In genomic region chr6:122726649-122727048, GRCh38 we compare ENCODE assay signal across 8 cellular contexts. TPM values are rescaled to one million over a fixed set of nuclear protein-coding genes. Genes with fewer than 3 reads are reported as not detected.
DNase-seq lines count a peak whose midpoint lies in the region; ATAC-seq, FAIRE-seq and TF ChIP-seq lines count a peak whose summit lies in the region.

No MANE protein-coding gene starts in this region.

- no peak for TF ChIP-seq POLR2A in HCT116 (IDR thresholded peaks at IDR 0.05; ENCODE audit: borderline replicate concordance, extremely low read depth, insufficient read depth, insufficient read length)
- TF ChIP-seq POLR2A in H54 (IDR thresholded peaks at IDR 0.05; ENCODE audit: low read depth, low read length) = no peak

- peak; percentile 60 to 73 (median 67) for TF ChIP-seq CTCF in HCT116 (IDR thresholded peaks at IDR 0.05 in 2 of 3, conservative IDR thresholded peaks at IDR 0.05 in 1 of 3; ENCODE audit: borderline replicate concordance in 1 of 3, insufficient read depth in 1 of 3, low read depth in 2 of 3, low read length in 2 of 3)
- TF ChIP-seq CTCF in keratinocyte (optimal IDR thresholded peaks at IDR 0.05 in 1 of 3, IDR thresholded peaks at IDR 0.05 in 1 of 3, conservative IDR thresholded peaks at IDR 0.05 in 1 of 3; ENCODE audit: extremely low read depth in 1 of 3, insufficient read depth in 2 of 3, low read length in 3 of 3) = peak; percentile 55 to 67 (median 65)

- H4K20me1 ChIP-seq in HCT116 (ENCODE audit: insufficient read depth) (no peaks in the 10 kb centered on the region), keratinocyte (ENCODE audit: control insufficient read depth, extremely low read depth, insufficient read depth, low read length) (no peaks in the 10 kb centered on the region)

- no peak overlapping the region for H3K27ac ChIP-seq in HCT116 (ENCODE audit: low read depth, low read length)
- no peak overlapping the region for H3K27ac ChIP-seq in keratinocyte (ENCODE audit: control insufficient read depth, insufficient read depth, low read length)

- intact Hi-C loops in HCT116 (cut with micrococcal nuclease) = loop anchor here (1.0 to 10.0 kb wide), 4 partner anchors 116 to 249 kb away; partner anchors contain the start of gene PKIB

- no peak for FAIRE-seq in keratinocyte (lab: Jason Lieb, UNC)
- FAIRE-seq in H54 (lab: Jason Lieb, UNC) = no peak

- ATAC-seq in HCT116 = peak; percentile 84

- in situ Hi-C loops in SK-MEL-5 (cut with HindIII; ENCODE audit: low pct_unique_long_range_greater_than_20kb, low sequenced_read_pairs) = no loop called here

- H3K4me2 ChIP-seq in HCT116 (ENCODE audit: low read length) = no peak overlapping the region
- no peak overlapping the region for H3K4me2 ChIP-seq in keratinocyte (ENCODE audit: control insufficient read depth, extremely low read depth, insufficient read depth, low read depth, low read length)

- H3K36me3 ChIP-seq in HCT116 (ENCODE audit: control insufficient read depth in 1 of 2, insufficient read depth in 2 of 2, low read length in 2 of 2) (no peaks in the 10 kb centered on the region), keratinocyte (ENCODE audit: control insufficient read depth in 2 of 2, extremely low read depth in 1 of 2, insufficient read depth in 2 of 2, low read length in 2 of 2) (no peaks in the 10 kb centered on the region)

- dilution Hi-C loops in keratinocyte (cut with MboI; ENCODE audit: extremely low pct_ligation_motif_present, low sequenced_read_pairs) = no loop called here

- POLR2A ChIA-PET in HCT116 (lab: Charles Lee) = no interaction called here

- H3K4me1 ChIP-seq in HCT116 (ENCODE audit: control insufficient read depth in 1 of 2, insufficient read depth in 2 of 2, low read length in 2 of 2) = no peaks in the 10 kb centered on the region
- no peaks in the 10 kb centered on the region for H3K4me1 ChIP-seq in keratinocyte (ENCODE audit: control insufficient read depth, extremely low read depth, insufficient read depth, low read length)

- TF ChIP-seq RAD21 in HCT116 (IDR thresholded peaks at IDR 0.05; ENCODE audit: low read depth) = peak; percentile 61

- RAD21 ChIA-PET in HCT116 (lab: Charles Lee; ENCODE audit: low non-redundant PET in 1 of 2, low total read pairs in 2 of 2, uncharacterized antibody in 2 of 2, unreplicated experiment in 2 of 2) = interaction anchor here in 1 of 2 experiments (1.7 kb wide), 1 partner anchor 112 kb away, joined by 5 read pairs; no protein-coding TSS in a partner anchor

- no peaks in the 10 kb centered on the region for H3K9me1 ChIP-seq in keratinocyte (ENCODE audit: control insufficient read depth, extremely low read depth, insufficient read depth, low read length)

- H3K79me2 ChIP-seq in HCT116 (ENCODE audit: insufficient read depth, low read length) (no peaks in the 10 kb centered on the region), keratinocyte (ENCODE audit: control insufficient read depth, insufficient read depth, low read length) (no peaks in the 10 kb centered on the region)

- H2AFZ ChIP-seq in HCT116 (ENCODE audit: low read depth, low read length, poor library complexity, severe bottlenecking) (no peak overlapping the region), keratinocyte (ENCODE audit: control insufficient read depth, low read length) (no peak overlapping the region)

- H3K27me3 ChIP-seq in HCT116 (ENCODE audit: insufficient read depth, low read length) (no peaks in the 10 kb centered on the region), keratinocyte (ENCODE audit: control insufficient read depth, extremely low read depth, insufficient read depth, low read length) (no peaks in the 10 kb centered on the region)

- CTCF ChIA-PET in HCT116 (lab: Charles Lee) = interaction anchor here (0.9 to 3.9 kb wide), 8 partner anchors 10 to 235 kb away, joined by 3 to 33 read pairs (median 7); partner anchors contain the start of gene PKIB

- H3K9me3 ChIP-seq in HCT116 (ENCODE audit: control insufficient read depth in 1 of 2, insufficient read depth in 1 of 2, low read depth in 1 of 2, low read length in 2 of 2) (no peaks in the 10 kb centered on the region), keratinocyte (ENCODE audit: control insufficient read depth, low read depth, low read length) (no peaks in the 10 kb centered on the region)

- H3K9ac ChIP-seq in HCT116 (ENCODE audit: low read length) = no peak overlapping the region
- H3K9ac ChIP-seq in keratinocyte (ENCODE audit: control insufficient read depth, extremely low read depth, insufficient read depth, low read length) = no peak overlapping the region

- no TSS peak for BruUV-seq in HCT116 (replicated peaks; lab: Mats Ljungman, UMichigan)

- DNase-seq in COR-L47 (lab: John Stamatoyannopoulos, UW) (peak; percentile 16), HCT116 (ENCODE audit: low read depth, low spot score) (no peak), SK-MEL-5 (ENCODE audit: low read depth, low spot score) (peak; percentile 51), keratinocyte (ENCODE audit: low read depth, low spot score) (no peak), H54 (ENCODE audit: insufficient read length, low spot score) (no peak), NCI-H1694 (lab: John Stamatoyannopoulos, UW) (no peak), germinal center (ENCODE audit: low spot score) (no peak)
- no peak for DNase-seq in stimulated activated CD4-positive, alpha-beta T cell treated with anti-CD3 and anti-CD28 coated beads, Interleukin-4, amount 100 ng/mL, for 4 hours

- no peaks in the 10 kb centered on the region for H3K9me2 ChIP-seq in HCT116 (ENCODE audit: insufficient read depth)

- H3K4me3 ChIP-seq in HCT116 (replicated peaks in 1 of 2; ENCODE audit: low read depth in 1 of 2, low read length in 2 of 2) (no peak overlapping the region), keratinocyte (ENCODE audit: control insufficient read depth in 2 of 3, extremely low read depth in 1 of 3, insufficient read depth in 2 of 3, low read depth in 1 of 3, low read length in 3 of 3) (no peak overlapping the region)

TF ChIP-seq in HCT116, 20 proteins besides CTCF, POLR2A, EP300 and RAD21:
- TF ChIP-seq YY1 (IDR thresholded peaks at IDR 0.05; ENCODE audit: extremely low read depth, insufficient replicate concordance, low read depth, low read length) = peak; percentile 11
- no peak for TF ChIP-seq SIN3A (IDR thresholded peaks at IDR 0.05; ENCODE audit: low read depth)

RNA-seq across cellular contexts. Expression of gene FABP7, which starts 52.9 kb away (rescaled TPM):
- not detected for total RNA-seq in HCT116 (2021; ENCODE audit: unreplicated experiment)
- polyA plus RNA-seq in HCT116 (2012) = not detected in 2 replicates
- 200 and 202 TPM in 2 replicates for total RNA-seq in SK-MEL-5 (2014; rRNA removed; shearing (Covaris generic))
- polyA plus RNA-seq in SK-MEL-5 (2015; cell fraction: cytosol; rRNA removed) = 93.4 and 122 TPM in 2 replicates
- 37.6 and 41.9 TPM in 2 replicates for polyA plus RNA-seq in SK-MEL-5 (2015; cell fraction: nucleus; rRNA removed)
- polyA plus RNA-seq in keratinocyte = not detected in 3 replicates
- not detected for polyA plus RNA-seq in keratinocyte (2011; ENCODE audit: low read depth)
- polyA plus RNA-seq in keratinocyte (2011; cell fraction: cytosol; rRNA removed) = not detected in 2 replicates
- polyA plus RNA-seq in keratinocyte (2011; cell fraction: nucleus; rRNA removed) = not detected in 2 replicates
- polyA plus RNA-seq in keratinocyte (2012; ENCODE audit: low replicate concordance) = not detected in 2 replicates
- polyA minus RNA-seq in keratinocyte = not detected in 3 replicates
- polyA minus RNA-seq in keratinocyte (2011; cell fraction: cytosol; rRNA and poly(A)+ RNA removed) = not detected
- polyA minus RNA-seq in keratinocyte (2011; cell fraction: nucleus; rRNA and poly(A)+ RNA removed) = not detected in 2 replicates

Comparison
In these comparisons a context has a peak if more than half of its experiments do, and no peak if none do; other contexts are left out.
1. DNase-seq: peak in COR-L47 (single experiment) and SK-MEL-5 (single experiment); none in HCT116 (single experiment), keratinocyte (single experiment), H54 (single experiment), stimulated activated CD4-positive, alpha-beta T cell treated with anti-CD3 and anti-CD28 coated beads, Interleukin-4, amount 100 ng/mL, for 4 hours (0 of 2), NCI-H1694 (single experiment) and germinal center (single experiment).
2. RNA of gene FABP7, which starts 52.9 kb away (total RNA-seq): 200 to 202 TPM in SK-MEL-5; not detected in HCT116 (single experiment); every median in the first group is over 100 times any median in the second.